21 cellular contexts compared by ENCODE assay signal in genomic region chr4:42625366-42625765, GRCh38.
"Had no signal": no experiment of that assay in that cellular context is flagged by ENCODE, and none has a peak within 500 bp of the region (broad histone marks: within the 10 kb centered on the region; RNA-seq: fewer than 3 reads in every experiment).

No MANE protein-coding gene starts in this region.

- H3K4me1 ChIP-seq: uterus had no signal

- H3K36me3 ChIP-seq: ascending aorta, colonic mucosa, tibial artery, uterus had no signal

- H3K9ac ChIP-seq: parathyroid adenoma had no signal

- H3K9me3 Mint-ChIP-seq: activated T-cell treated with anti-CD3 and anti-CD28 coated beads, Interleukin-2, amount 50 U/mL, for 4 hours; central memory CD8-positive, alpha-beta T cell; memory B cell; natural killer cell treated with Interleukin-12 subunit alpha and Interleukin-12 subunit beta and Interleukin-15 and Interleukin-18, amount 100 ng/mL, for 72 hours had no signal

- H3K4me3 ChIP-seq: ascending aorta, colonic mucosa, heart left ventricle, tibial artery, uterus had no signal

- H3K4me3 Mint-ChIP-seq: activated naive CD4-positive, alpha-beta T cell treated with anti-CD3 and anti-CD28 coated beads, Interleukin-2, amount 10 ng/mL, durations not matched to agents 7 days and 5 days; activated T-cell treated with anti-CD3 and anti-CD28 coated beads, Interleukin-2, amount 50 U/mL, for 4 hours; central memory CD8-positive, alpha-beta T cell; memory B cell; natural killer cell treated with Interleukin-12 subunit alpha and Interleukin-12 subunit beta and Interleukin-15 and Interleukin-18, amount 100 ng/mL, for 72 hours; stimulated activated naive B cell treated with anti-CD40 and anti-IgM and Interleukin-4, amounts not matched to agents 10 μg/mL and 1 μg/mL and 100 μg/mL, for 72 hours had no signal

- H3K27me3 ChIP-seq: ascending aorta, colonic mucosa, heart left ventricle, tibial artery, uterus had no signal

- H3K27me3 Mint-ChIP-seq: activated naive CD4-positive, alpha-beta T cell treated with anti-CD3 and anti-CD28 coated beads, Interleukin-2, amount 10 ng/mL, durations not matched to agents 7 days and 5 days; central memory CD8-positive, alpha-beta T cell; memory B cell; natural killer cell treated with Interleukin-12 subunit alpha and Interleukin-12 subunit beta and Interleukin-15 and Interleukin-18, amount 100 ng/mL, for 72 hours; stimulated activated naive B cell treated with anti-CD40 and anti-IgM and Interleukin-4, amounts not matched to agents 10 μg/mL and 1 μg/mL and 100 μg/mL, for 72 hours had no signal

- DNase-seq: activated CD4-positive, alpha-beta T cell treated with anti-CD3 and anti-CD28 coated beads, Interleukin-2, amount 50 U/mL, for 1 hour; activated CD8-positive, alpha-beta memory T cell treated with anti-CD3 and anti-CD28 coated beads, Interleukin-2, amount 50 U/mL, for 4 hours; activated naive CD4-positive, alpha-beta T cell treated with anti-CD3 and anti-CD28 coated beads, Interleukin-2, amount 10 ng/mL, durations not matched to agents 7 days and 5 days; activated T-cell treated with anti-CD3 and anti-CD28 coated beads, Interleukin-2, amount 50 U/mL, for 4 hours; colonic mucosa; erythroblast; foreskin melanocyte; heart left ventricle; left ventricle myocardium superior; stimulated activated CD4-positive, alpha-beta T cell treated with anti-CD3 and anti-CD28 coated beads, Interleukin-4, amount 100 ng/mL, for 4 hours; stimulated activated naive B cell treated with anti-CD40 and anti-IgM and Interleukin-4, amounts not matched to agents 10 μg/mL and 1 μg/mL and 100 μg/mL, for 72 hours; substantia nigra; T1000; tibial artery; uterus had no signal

- H3K27ac Mint-ChIP-seq: activated naive CD4-positive, alpha-beta T cell treated with anti-CD3 and anti-CD28 coated beads, Interleukin-2, amount 10 ng/mL, durations not matched to agents 7 days and 5 days; stimulated activated naive B cell treated with anti-CD40 and anti-IgM and Interleukin-4, amounts not matched to agents 10 μg/mL and 1 μg/mL and 100 μg/mL, for 72 hours had no signal

- H2AFZ ChIP-seq: parathyroid adenoma had no signal

- H3K27ac ChIP-seq: ascending aorta, colonic mucosa, heart left ventricle, parathyroid adenoma, tibial artery, uterus had no signal

- H3K9me3 ChIP-seq: ascending aorta, colonic mucosa, tibial artery, uterus had no signal

- FAIRE-seq: endometrium had no signal
